Comparison of ENCODE assay signal across 28 cellular contexts in genomic region chr1:80917225-80917624, GRCh38.
"Had no signal": no experiment of that assay in that cellular context is flagged by ENCODE, and none has a peak within 500 bp of the region (broad histone marks: within the 10 kb centered on the region; RNA-seq: fewer than 3 reads in every experiment).

No MANE protein-coding gene starts in this region.

- H3K27ac ChIP-seq: RWPE1, SJSA1, VCaP had no signal

- H3K4me3 Mint-ChIP-seq: activated CD4-positive, alpha-beta memory T cell treated with anti-CD3 and anti-CD28 coated beads for 36 hours; activated CD4-positive, alpha-beta T cell treated with anti-CD3 and anti-CD28 coated beads, Interleukin-2, amount 10 ng/mL, durations not matched to agents 7 days and 5 days; activated naive CD4-positive, alpha-beta T cell treated with anti-CD3 and anti-CD28 coated beads, Interleukin-2, amount 10 ng/mL, durations not matched to agents 7 days and 5 days; activated naive CD8-positive, alpha-beta T cell treated with anti-CD3 and anti-CD28 coated beads for 36 hours; activated T-cell treated with anti-CD3 and anti-CD28 coated beads, Interleukin-2, amount 50 U/mL, for 72 hours; IgD-negative memory B cell; T-cell had no signal

- H3K27ac Mint-ChIP-seq: activated CD4-positive, alpha-beta memory T cell treated with anti-CD3 and anti-CD28 coated beads for 36 hours; activated CD4-positive, alpha-beta T cell treated with anti-CD3 and anti-CD28 coated beads, Interleukin-2, amount 10 ng/mL, durations not matched to agents 7 days and 5 days; activated naive CD4-positive, alpha-beta T cell treated with anti-CD3 and anti-CD28 coated beads, Interleukin-2, amount 10 ng/mL, durations not matched to agents 7 days and 5 days; activated naive CD8-positive, alpha-beta T cell treated with anti-CD3 and anti-CD28 coated beads for 36 hours; activated T-cell treated with anti-CD3 and anti-CD28 coated beads, Interleukin-2, amount 50 U/mL, for 72 hours; activated T-helper 2 cell treated with anti-CD3 and anti-CD28 coated beads, Interferon-gamma antibody, Interleukin-2, Interleukin-4, amounts not matched to agents 10 μg/mL and 5 μg/mL and 100 μg/mL, durations not matched to agents 14 hours and 24 hours and 36 hours; IgD-negative memory B cell; T-cell had no signal

- H3K4me1 ChIP-seq: SJSA1 had no signal

- H3K36me3 ChIP-seq: adrenal gland, SJSA1 had no signal

- DNase-seq: activated CD4-positive, alpha-beta memory T cell treated with anti-CD3 and anti-CD28 coated beads for 36 hours; activated CD4-positive, alpha-beta T cell treated with anti-CD3 and anti-CD28 coated beads, Interleukin-2, amount 10 ng/mL, durations not matched to agents 7 days and 5 days; activated CD4-positive, CD25-positive, alpha-beta regulatory T cell; activated gamma-delta T cell treated with Interleukin-2 at 50 U/mL for 16 hours; activated naive CD4-positive, alpha-beta T cell treated with anti-CD3 and anti-CD28 coated beads, Interleukin-2, amount 10 ng/mL, durations not matched to agents 7 days and 5 days; activated naive CD8-positive, alpha-beta T cell treated with anti-CD3 and anti-CD28 coated beads for 36 hours; activated T-cell treated with anti-CD3 and anti-CD28 coated beads for 4 hours; activated T-cell treated with anti-CD3 and anti-CD28 coated beads, Interleukin-2, amount 50 U/mL, for 72 hours; adrenal gland; anterior cingulate cortex; KG1; NCI-H1048; NCI-H1930; NCI-H2171 treated with DMSO at 0.1 percent for 48 hours; NCI-H226; NCI-H82; NK-92 treated with Interleukin-12 subunit alpha and Interleukin-12 subunit beta, amount 100 ng/mL, for 24 hours; OCI-M1; Right ventricle myocardium superior; T-cell; T-helper 2 cell; T1000 had no signal

- H3K27me3 ChIP-seq: adrenal gland, SJSA1 had no signal

- H3K4me3 ChIP-seq: adrenal gland, SJSA1 had no signal

- H3K4me1 Mint-ChIP-seq: activated CD4-positive, alpha-beta T cell treated with anti-CD3 and anti-CD28 coated beads, Interleukin-2, amount 10 ng/mL, durations not matched to agents 7 days and 5 days; activated naive CD4-positive, alpha-beta T cell treated with anti-CD3 and anti-CD28 coated beads, Interleukin-2, amount 10 ng/mL, durations not matched to agents 7 days and 5 days; activated naive CD8-positive, alpha-beta T cell treated with anti-CD3 and anti-CD28 coated beads for 36 hours; T-cell had no signal

- H3K9me3 ChIP-seq: adrenal gland, SJSA1 had no signal

- ATAC-seq: activated T-cell treated with anti-CD3 and anti-CD28 coated beads, Interleukin-2, amount 50 U/mL, for 72 hours; Panc1; T-cell had no signal

- H3K27me3 Mint-ChIP-seq: activated CD4-positive, alpha-beta memory T cell treated with anti-CD3 and anti-CD28 coated beads for 36 hours; activated CD4-positive, alpha-beta T cell treated with anti-CD3 and anti-CD28 coated beads, Interleukin-2, amount 10 ng/mL, durations not matched to agents 7 days and 5 days; activated naive CD4-positive, alpha-beta T cell treated with anti-CD3 and anti-CD28 coated beads, Interleukin-2, amount 10 ng/mL, durations not matched to agents 7 days and 5 days; activated naive CD8-positive, alpha-beta T cell treated with anti-CD3 and anti-CD28 coated beads for 36 hours; IgD-negative memory B cell; T-cell had no signal

- H3K36me3 Mint-ChIP-seq: activated CD4-positive, alpha-beta memory T cell treated with anti-CD3 and anti-CD28 coated beads for 36 hours; activated naive CD4-positive, alpha-beta T cell treated with anti-CD3 and anti-CD28 coated beads, Interleukin-2, amount 10 ng/mL, durations not matched to agents 7 days and 5 days; activated naive CD8-positive, alpha-beta T cell treated with anti-CD3 and anti-CD28 coated beads for 36 hours; IgD-negative memory B cell; T-cell had no signal
